20 cellular contexts compared by ENCODE assay signal in genomic region chr13:105031306-105031705, GRCh38.
A peak's percentile ranks its signal among the peaks of the same experiment; 100 is the strongest.
DNase-seq lines count a peak whose midpoint lies in the region; ATAC-seq and TF ChIP-seq lines count a peak whose summit lies in the region.
"Had no signal": no experiment of that assay in that cellular context is flagged by ENCODE, and none has a peak within 500 bp of the region (broad histone marks: within the 10 kb centered on the region; RNA-seq: fewer than 3 reads in every experiment).

No MANE protein-coding gene starts in this region.

- no peak overlapping the region for H3K4me2 ChIP-seq in PC-9
- H3K4me2 ChIP-seq: A549; BLaER1 treated with 17β-estradiol and CSF1 and Interleukin-3, amounts not matched to agents 10 nM and 100 nM had no signal

- ATAC-seq in HG03196 (IDR thresholded peaks at IDR 0.05; ENCODE audit: unreplicated experiment) = no peak
- no peak for ATAC-seq in psoas muscle
- ATAC-seq: A549; CD8-positive, alpha-beta T cell; GM12878 had no signal

- no peak overlapping the region for H3K4me3 ChIP-seq in PC-9
- no peak overlapping the region for H3K4me3 ChIP-seq in ovary
- H3K4me3 ChIP-seq in psoas muscle = no peak overlapping the region
- H3K4me3 ChIP-seq: A549; BLaER1 treated with 17β-estradiol and CSF1 and Interleukin-3, amounts not matched to agents 10 nM and 100 nM; GM12878 had no signal

- no peaks in the 10 kb centered on the region for H3K27me3 ChIP-seq in PC-9 (ENCODE audit: insufficient read depth, low read depth)
- no peaks in the 10 kb centered on the region for H3K27me3 ChIP-seq in ovary
- H3K27me3 ChIP-seq in psoas muscle (ENCODE audit: insufficient read depth in 3 of 3, low read length in 2 of 3) = no peaks in the 10 kb centered on the region
- H3K27me3 ChIP-seq: BLaER1 treated with 17β-estradiol and CSF1 and Interleukin-3, amounts not matched to agents 10 nM and 100 nM had no signal

- H3K4me1 ChIP-seq in PC-9 (replicated peaks; ENCODE audit: insufficient read depth) = no peaks in the 10 kb centered on the region
- no peaks in the 10 kb centered on the region for H3K4me1 ChIP-seq in ovary (ENCODE audit: insufficient read depth)
- no peaks in the 10 kb centered on the region for H3K4me1 ChIP-seq in psoas muscle
- H3K4me1 ChIP-seq: A549; BLaER1 treated with 17β-estradiol and CSF1 and Interleukin-3, amounts not matched to agents 10 nM and 100 nM; Caco-2 had no signal

- H3K36me3 ChIP-seq in PC-9 (ENCODE audit: low read depth) = no peaks in the 10 kb centered on the region
- H3K36me3 ChIP-seq in ovary = no peaks in the 10 kb centered on the region
- H3K36me3 ChIP-seq in psoas muscle (ENCODE audit: insufficient read depth in 1 of 2, low read depth in 1 of 2) = no peaks in the 10 kb centered on the region
- H3K36me3 ChIP-seq: BLaER1 treated with 17β-estradiol and CSF1 and Interleukin-3, amounts not matched to agents 10 nM and 100 nM had no signal

- CTCF ChIA-PET in PC-9 (lab: Charles Lee) = no interaction called here

- POLR2A ChIA-PET in PC-9 (lab: Charles Lee; ENCODE audit: unreplicated experiment) = no interaction called here

- DNase-seq in G401 (ENCODE audit: low spot score) (peak; percentile 93), NCI-H2171 (lab: John Stamatoyannopoulos, UW) (peak; percentile 5), PC-9 (no peak), cerebellum (ENCODE audit: low spot score) (peak; percentile 63), ovary (no peak), psoas muscle (no peak)
- DNase-seq in activated effector memory CD4-positive, alpha-beta T cell treated with Interleukin-2 at 50 U/mL for 16 hours = no peak
- DNase-seq: AML-193; Caco-2; Calu3; CD4-positive, alpha-beta T cell; CD8-positive, alpha-beta T cell; DMS79 treated with DMSO at 0.1 percent for 48 hours; GDM1 had no signal

- no TSS peak for BruUV-seq in PC-9 (replicated peaks; lab: Mats Ljungman, UMichigan)

- 86 to 93% (median 90%) methylated on average over 5 of the region's 5 CpGs for WGBS in ovary, 3 donors
- WGBS in psoas muscle, 3 donors = 94 to 97% (median 94%) methylated on average over 5 of the region's 5 CpGs

- H4K20me1 ChIP-seq in PC-9 (ENCODE audit: insufficient read depth) = no peaks in the 10 kb centered on the region
- H4K20me1 ChIP-seq: BLaER1 treated with 17β-estradiol and CSF1 and Interleukin-3, amounts not matched to agents 10 nM and 100 nM had no signal

- H3K79me2 ChIP-seq in PC-9 (ENCODE audit: low read depth) = no peaks in the 10 kb centered on the region

- TF ChIP-seq EP300 in ovary (IDR thresholded peaks at IDR 0.05) = no peak

- no peaks in the 10 kb centered on the region for H3K9me2 ChIP-seq in PC-9 (ENCODE audit: insufficient read depth)

- in situ Hi-C loops in G401 (cut with HindIII; ENCODE audit: low sequenced_read_pairs) = no loop called here

- peak overlapping the region; percentile 20; the same call in 1 of the 2 replicates for H2AFZ ChIP-seq in PC-9

- H3K9me3 ChIP-seq in PC-9 (ENCODE audit: insufficient read depth, low read depth) = no peaks in the 10 kb centered on the region
- H3K9me3 ChIP-seq in ovary = no peaks in the 10 kb centered on the region
- H3K9me3 ChIP-seq in psoas muscle = no peaks in the 10 kb centered on the region
- H3K9me3 ChIP-seq: A549; BLaER1 treated with 17β-estradiol and CSF1 and Interleukin-3, amounts not matched to agents 10 nM and 100 nM; Caco-2 had no signal

- intact Hi-C loops in PC-9 (cut with micrococcal nuclease; ENCODE audit: unreplicated experiment) (no loop called here), ovary (cut with DNase I) (no loop called here), psoas muscle (cut with DNase I) (no loop called here)

- TF ChIP-seq POLR2A in ovary (IDR thresholded peaks at IDR 0.05) = no peak

- H3F3A ChIP-seq in PC-9 (ENCODE audit: insufficient read depth, low read depth) = no peaks in the 10 kb centered on the region

- H3K27ac ChIP-seq in PC-9 (no peak overlapping the region), ovary (no peak overlapping the region), psoas muscle (no peak overlapping the region)
- H3K27ac ChIP-seq: 22Rv1; A549; BLaER1 treated with 17β-estradiol and CSF1 and Interleukin-3, amounts not matched to agents 10 nM and 100 nM; C4-2B had no signal

- TF ChIP-seq CTCF in PC-9 (conservative IDR thresholded peaks at IDR 0.05) (no peak), ovary (IDR thresholded peaks at IDR 0.05) (no peak), psoas muscle (IDR thresholded peaks at IDR 0.05) (no peak)

Comparison
In these comparisons a context has a peak if more than half of its experiments do, and no peak if none do; other contexts are left out.
1. DNase-seq: peak in G401 (single experiment), NCI-H2171 (single experiment) and cerebellum (single experiment); none in PC-9 (0 of 2), ovary (0 of 5), activated effector memory CD4-positive, alpha-beta T cell treated with Interleukin-2 at 50 U/mL for 16 hours (single experiment) and psoas muscle (0 of 2).